In genomic region chr9:84317563-84317962, GRCh38 we compare ENCODE assay signal across 13 cellular contexts. TPM values are rescaled to one million over a fixed set of nuclear protein-coding genes. Genes with fewer than 3 reads are reported as not detected.
DNase-seq lines count a peak whose midpoint lies in the region; TF ChIP-seq lines count a peak whose summit lies in the region.
"Had no signal": no experiment of that assay in that cellular context is flagged by ENCODE, and none has a peak within 500 bp of the region (broad histone marks: within the 10 kb centered on the region; RNA-seq: fewer than 3 reads in every experiment).

No MANE protein-coding gene starts in this region.

- no peak overlapping the region for H3K27ac Mint-ChIP-seq in MCF 10A (ENCODE audit: low read depth, unreplicated experiment)
- H3K27ac Mint-ChIP-seq: IgD-negative memory B cell, progenitor cell of endocrine pancreas had no signal

- dilution Hi-C loops in mammary epithelial cell (cut with HindIII; ENCODE audit: low sequenced_read_pairs): loop anchor here (5.0 kb wide), 1 partner anchor 55 kb away; no protein-coding TSS in a partner anchor

- H3K27ac ChIP-seq in mammary epithelial cell (ENCODE audit: insufficient read depth, low read depth, low read length) (no peak overlapping the region), spleen (no peak overlapping the region)
- H3K27ac ChIP-seq: thyroid gland had no signal

- H3K79me2 ChIP-seq in mammary epithelial cell (ENCODE audit: insufficient read depth, low read length): no peaks in the 10 kb centered on the region

- no peak overlapping the region for H2AFZ ChIP-seq in mammary epithelial cell (ENCODE audit: low read depth, low read length)

- no peaks in the 10 kb centered on the region for H3K27me3 Mint-ChIP-seq in MCF 10A (ENCODE audit: insufficient read depth, unreplicated experiment)

- POLR2A ChIA-PET in MCF 10A (lab: Yijun Ruan, JAX): no interaction called here

- in situ Hi-C loops in mammary epithelial cell (cut with MboI; ENCODE audit: low sequenced_read_pairs in 2 of 2): loop anchor here (10.0 kb wide), 2 partner anchors 53 to 383 kb away; no protein-coding TSS in a partner anchor

- CTCF ChIA-PET in mammary epithelial cell (lab: Charles Lee; ENCODE audit: low non-redundant PET) (no interaction called here), MCF 10A (lab: Yijun Ruan, JAX) (interaction anchor here (1.1 kb wide), 1 partner anchor 57 kb away, joined by 6 read pairs; no protein-coding TSS in a partner anchor)

- no peak overlapping the region for H3K4me3 Mint-ChIP-seq in MCF 10A (ENCODE audit: unreplicated experiment)
- H3K4me3 Mint-ChIP-seq: IgD-negative memory B cell had no signal

- no peaks in the 10 kb centered on the region for H3K36me3 Mint-ChIP-seq in MCF 10A (ENCODE audit: insufficient read depth, unreplicated experiment)
- H3K36me3 Mint-ChIP-seq: IgD-negative memory B cell had no signal

- H3K4me2 ChIP-seq in mammary epithelial cell (ENCODE audit: insufficient read depth, low read depth, low read length): no peak overlapping the region

- TF ChIP-seq CTCF in mammary epithelial cell (conservative IDR thresholded peaks at IDR 0.05 in 1 of 2, IDR thresholded peaks at IDR 0.05 in 1 of 2; ENCODE audit: extremely low read depth in 1 of 2, insufficient read depth in 1 of 2, low read depth in 1 of 2, low read length in 2 of 2) (peak; percentile 21 to 26), MCF 10A (IDR thresholded peaks at IDR 0.05; ENCODE audit: unreplicated experiment) (no peak), cardiac fibroblast (IDR thresholded peaks at IDR 0.05; ENCODE audit: low read depth, low read length) (peak; percentile 27), spleen (IDR thresholded peaks at IDR 0.05 in 8 of 11, conservative IDR thresholded peaks at IDR 0.05 in 3 of 11) (no peak)

- no peak overlapping the region for H3K4me3 ChIP-seq in mammary epithelial cell (replicated peaks in 1 of 3; ENCODE audit: insufficient read depth in 1 of 3, low read depth in 2 of 3, low read length in 3 of 3)
- H3K4me3 ChIP-seq in cardiac fibroblast (replicated peaks in 1 of 2; ENCODE audit: low read depth in 2 of 2, low read length in 2 of 2): no peak overlapping the region
- no peak overlapping the region for H3K4me3 ChIP-seq in spleen
- H3K4me3 ChIP-seq: thyroid gland had no signal

- BruUV-seq in mammary epithelial cell (replicated peaks; lab: Mats Ljungman, UMichigan) (no TSS peak), MCF 10A (replicated peaks; lab: Mats Ljungman, UMichigan) (no TSS peak)

- no peaks in the 10 kb centered on the region for H3K9me3 Mint-ChIP-seq in MCF 10A (ENCODE audit: unreplicated experiment)
- H3K9me3 Mint-ChIP-seq: IgD-negative memory B cell had no signal

- intact Hi-C loops in mammary epithelial cell (cut with micrococcal nuclease): loop anchor here (5.0 kb wide), 3 partner anchors 40 to 395 kb away; partner anchors contain the start of gene KIF27
- intact Hi-C loops in MCF 10A (cut with micrococcal nuclease): loop anchor here (5.0 kb wide), 2 partner anchors 145 to 340 kb away; no protein-coding TSS in a partner anchor
- intact Hi-C loops in spleen (cut with DNase I; ENCODE audit: low total_unique reads): loop anchor here (5.0 kb wide), 1 partner anchor 380 kb away; no protein-coding TSS in a partner anchor

- H3K9ac ChIP-seq in mammary epithelial cell (ENCODE audit: insufficient read depth, low read length): no peak overlapping the region

- H3K9me3 ChIP-seq in mammary epithelial cell (replicated peaks; ENCODE audit: insufficient read depth, low read length) (no peaks in the 10 kb centered on the region), spleen (no peaks in the 10 kb centered on the region)
- H3K9me3 ChIP-seq: thyroid gland had no signal

- H4K20me1 ChIP-seq in mammary epithelial cell (ENCODE audit: insufficient read depth, low read length): no peaks in the 10 kb centered on the region

- H3K4me1 ChIP-seq in mammary epithelial cell (ENCODE audit: insufficient read depth, low read length): peaks cover under 1% of the 10 kb centered on the region
- H3K4me1 ChIP-seq in spleen: peaks cover 0 to 25% (median 10%) of the 10 kb centered on the region in 6 donors
- H3K4me1 ChIP-seq: thyroid gland had no signal

- H3K36me3 ChIP-seq in mammary epithelial cell (ENCODE audit: insufficient read depth, low read length) (no peaks in the 10 kb centered on the region), spleen (no peaks in the 10 kb centered on the region)
- H3K36me3 ChIP-seq: thyroid gland had no signal

- TF ChIP-seq POLR2A in spleen (IDR thresholded peaks at IDR 0.05): no peak

- WGBS in mammary epithelial cell (ENCODE audit: low coverage, missing lambda C conversion rate): 92% methylated on average over 2 of the region's 2 CpGs
- WGBS in spleen, 5 donors: 83 to 94% (median 92%) methylated on average over 2 of the region's 2 CpGs

- peaks cover 24% of the 10 kb centered on the region for H3K4me1 Mint-ChIP-seq in MCF 10A (ENCODE audit: insufficient read depth, unreplicated experiment)

- H3K27me3 ChIP-seq in mammary epithelial cell (ENCODE audit: insufficient read depth, low read length) (no peaks in the 10 kb centered on the region), spleen (replicated peaks in 1 of 7) (no peaks in the 10 kb centered on the region)
- H3K27me3 ChIP-seq: thyroid gland had no signal

- DNase-seq in mammary epithelial cell: no peak
- DNase-seq in MCF 10A (ENCODE audit: unreplicated experiment): no peak
- DNase-seq in NAMALWA (ENCODE audit: low spot score): peak; percentile 15
- no peak for DNase-seq in cardiac fibroblast (ENCODE audit: low read depth in 2 of 2)
- DNase-seq in AG20443 (ENCODE audit: low spot score): no peak
- DNase-seq in NCI-H748 (lab: John Stamatoyannopoulos, UW; ENCODE audit: unreplicated experiment): no peak
- no peak for DNase-seq in spleen
- DNase-seq in GM19240 (ENCODE audit: insufficient read length, low spot score): no peak
- DNase-seq: activated gamma-delta T cell treated with Interleukin-2 at 50 U/mL for 16 hours, NCI-H510A, thyroid gland had no signal

RNA-seq across cellular contexts. Expression of gene SLC28A3, which starts 23.0 kb away (rescaled TPM):
- total RNA-seq in mammary epithelial cell (under 1 TPM; under 0.01 to 0.94 TPM), MCF 10A (2022) (0.47 and 0.77 TPM in 2 replicates), spleen (1 to 10 TPM in 2 of 7 donors, under 1 TPM in 4, not detected in 1; 0.44 to 1.2 (median 0.62) TPM)
- polyA plus RNA-seq in mammary epithelial cell (0.12 TPM), spleen (under 1 TPM; 0.06 to 0.38 (median 0.22) TPM)
- polyA minus RNA-seq in mammary epithelial cell: not detected
- polyA plus RNA-seq: IgD-negative memory B cell had no signal

Comparison
In these comparisons a context has a peak if more than half of its experiments do, and no peak if none do; other contexts are left out.
1. CTCF ChIP-seq: peak in mammary epithelial cell (2 of 2) and cardiac fibroblast (single experiment); none in MCF 10A (single experiment) and spleen (0 of 11).